In the genomic region with DNA sequence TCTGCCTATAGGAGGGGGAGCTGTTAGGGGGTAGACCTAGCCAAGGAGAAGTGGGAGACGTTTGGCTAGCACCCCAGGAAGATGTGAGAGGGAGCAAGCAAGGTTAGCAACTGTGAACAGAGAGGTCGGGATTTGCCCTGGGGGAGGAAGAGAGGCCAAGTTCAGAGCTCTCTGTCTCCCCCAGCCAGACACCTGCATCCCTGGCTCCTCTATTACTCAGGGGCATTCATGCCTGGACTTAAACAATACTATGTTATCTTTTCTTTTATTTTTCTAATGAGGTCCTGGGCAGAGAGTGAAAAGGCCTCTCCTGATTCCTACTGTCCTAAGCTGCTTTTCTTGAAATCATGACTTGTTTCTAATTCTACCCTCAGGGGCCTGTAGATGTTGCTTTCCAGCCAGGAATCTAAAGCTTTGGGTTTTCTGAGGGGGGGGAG, we compare ENCODE assay signal across 8 cellular contexts. TPM values are rescaled to one million over a fixed set of nuclear protein-coding genes. Genes with fewer than 3 reads are reported as not detected.
DNase-seq lines count a peak whose midpoint lies in the region; ATAC-seq and TF ChIP-seq lines count a peak whose summit lies in the region.

No MANE protein-coding gene starts in this region.

- peaks cover 60% of the 10 kb centered on the region for H3K36me3 Mint-ChIP-seq in activated naive CD4-positive, alpha-beta T cell treated with anti-CD3 and anti-CD28 coated beads, Interleukin-2, amount 10 ng/mL, durations not matched to agents 7 days and 5 days
- peaks cover 29% of the 10 kb centered on the region for H3K36me3 Mint-ChIP-seq in mesothelial cell of epicardium

- H3K27ac Mint-ChIP-seq in activated naive CD4-positive, alpha-beta T cell treated with anti-CD3 and anti-CD28 coated beads, Interleukin-2, amount 10 ng/mL, durations not matched to agents 7 days and 5 days: peak overlapping the region; percentile 90
- peak overlapping the region; percentile 92 for H3K27ac Mint-ChIP-seq in mesothelial cell of epicardium

- WGBS in upper lobe of left lung, 2 donors: 4 to 18% methylated on average over 2 of the region's 2 CpGs

- peak overlapping the region; percentile 62 to 98 for H3K27ac ChIP-seq in breast epithelium
- H3K27ac ChIP-seq in upper lobe of left lung: peak overlapping the region; percentile 92 to 100 (median 99)

- TF ChIP-seq CTCF in breast epithelium (IDR thresholded peaks at IDR 0.05) (no peak), mesothelial cell of epicardium (IDR thresholded peaks at IDR 0.05; ENCODE audit: unreplicated experiment) (no peak), upper lobe of left lung (IDR thresholded peaks at IDR 0.05) (no peak), GM10266 (IDR thresholded peaks at IDR 0.05; ENCODE audit: control insufficient read depth, insufficient read depth, low read depth, missing control alignments) (no peak)

- no peak for ATAC-seq in upper lobe of left lung (ENCODE audit: low FRiP score in 2 of 2)

- H3K4me3 ChIP-seq in breast epithelium: peak overlapping the region; percentile 73 to 100 (median 85)
- H3K4me3 ChIP-seq in upper lobe of left lung: peak overlapping the region; percentile 61 to 91 (median 80)

- H3K27me3 ChIP-seq in breast epithelium (no peaks in the 10 kb centered on the region), upper lobe of left lung (no peaks in the 10 kb centered on the region)

- no peak for DNase-seq in activated naive CD4-positive, alpha-beta T cell treated with anti-CD3 and anti-CD28 coated beads, Interleukin-2, amount 10 ng/mL, durations not matched to agents 7 days and 5 days
- no peak for DNase-seq in activated naive CD4-positive, alpha-beta T cell treated with anti-CD3 and anti-CD28 coated beads, Interleukin-2, amount 50 U/mL, for 16 hours
- DNase-seq in breast epithelium (ENCODE audit: low spot score in 2 of 2): no peak
- no peak for DNase-seq in mesothelial cell of epicardium (ENCODE audit: low spot score in 2 of 2, unreplicated experiment in 2 of 2)
- no peak for DNase-seq in upper lobe of left lung
- DNase-seq in SKM-1 (lab: John Stamatoyannopoulos, UW; ENCODE audit: unreplicated experiment): no peak
- DNase-seq in inferior parietal cortex (ENCODE audit: extremely low spot score): no peak
- DNase-seq in GM10266 (ENCODE audit: extremely low spot score): no peak

- TF ChIP-seq EP300 in upper lobe of left lung (IDR thresholded peaks at IDR 0.05): no peak

- no peaks in the 10 kb centered on the region for H3K9me3 Mint-ChIP-seq in activated naive CD4-positive, alpha-beta T cell treated with anti-CD3 and anti-CD28 coated beads, Interleukin-2, amount 10 ng/mL, durations not matched to agents 7 days and 5 days
- no peaks in the 10 kb centered on the region for H3K9me3 Mint-ChIP-seq in mesothelial cell of epicardium

- CTCF ChIA-PET in activated naive CD4-positive, alpha-beta T cell treated with anti-CD3 and anti-CD28 coated beads, Interleukin-2, amount 10 ng/mL, durations not matched to agents 7 days and 5 days (lab: Charles Lee): interaction anchor here (0.6 to 8.9 kb wide), 10 partner anchors 16 to 178 kb away, joined by 3 to 138 read pairs (median 18); no protein-coding TSS in a partner anchor

- TF ChIP-seq POLR2A in breast epithelium (IDR thresholded peaks at IDR 0.05) (no peak), upper lobe of left lung (IDR thresholded peaks at IDR 0.05) (no peak)

- no peaks in the 10 kb centered on the region for H3K9me3 ChIP-seq in breast epithelium
- no peaks in the 10 kb centered on the region for H3K9me3 ChIP-seq in upper lobe of left lung

- H3K4me1 ChIP-seq in breast epithelium: peaks cover 0 to 16% of the 10 kb centered on the region in 2 donors
- H3K4me1 ChIP-seq in upper lobe of left lung: peaks cover 37 to 50% (median 44%) of the 10 kb centered on the region in 4 donors

- intact Hi-C loops in breast epithelium (cut with DNase I; ENCODE audit: low total_unique reads): no loop called here

- H3K4me3 Mint-ChIP-seq in activated naive CD4-positive, alpha-beta T cell treated with anti-CD3 and anti-CD28 coated beads, Interleukin-2, amount 10 ng/mL, durations not matched to agents 7 days and 5 days: peak overlapping the region; percentile 86
- peak overlapping the region; percentile 94 for H3K4me3 Mint-ChIP-seq in mesothelial cell of epicardium

- no peaks in the 10 kb centered on the region for H3K27me3 Mint-ChIP-seq in activated naive CD4-positive, alpha-beta T cell treated with anti-CD3 and anti-CD28 coated beads, Interleukin-2, amount 10 ng/mL, durations not matched to agents 7 days and 5 days
- H3K27me3 Mint-ChIP-seq in mesothelial cell of epicardium (ENCODE audit: low read depth): no peaks in the 10 kb centered on the region

- H3K4me1 Mint-ChIP-seq in activated naive CD4-positive, alpha-beta T cell treated with anti-CD3 and anti-CD28 coated beads, Interleukin-2, amount 10 ng/mL, durations not matched to agents 7 days and 5 days: peaks cover 70% of the 10 kb centered on the region
- H3K4me1 Mint-ChIP-seq in mesothelial cell of epicardium: peaks cover 61% of the 10 kb centered on the region

- no peaks in the 10 kb centered on the region for H3K36me3 ChIP-seq in breast epithelium
- H3K36me3 ChIP-seq in upper lobe of left lung: peaks cover 13 to 40% (median 19%) of the 10 kb centered on the region in 4 donors

RNA-seq across cellular contexts. Expression of a gene that starts 2.4 kb away (rescaled TPM):
- total RNA-seq in breast epithelium (100 to 1,000 TPM in 2 of 3 donors, 10 to 100 TPM in 1; 82.7 to 271 (median 102) TPM), mesothelial cell of epicardium (186 to 192 TPM (median 191 TPM) in 3 replicates), upper lobe of left lung (100 to 1,000 TPM in 3 of 6 donors, 10 to 100 TPM in 3; 59.1 to 178 (median 104) TPM)

RNA-seq across cellular contexts. Expression of a gene that starts 43.2 kb away (rescaled TPM):
- total RNA-seq in breast epithelium: 100 to 1,000 TPM in 1 of 3 donors, 10 to 100 TPM in 2; 79.6 to 132 (median 92.4) TPM
- 77.3 to 86.0 TPM (median 82.1 TPM) in 3 replicates for total RNA-seq in mesothelial cell of epicardium
- 10 to 100 TPM; 12.5 to 46.7 (median 25.4) TPM for total RNA-seq in upper lobe of left lung
